8 cellular contexts compared by ENCODE assay signal in genomic region chrX:110992611-110993010, GRCh38.
DNase-seq lines count a peak whose midpoint lies in the region; ATAC-seq, FAIRE-seq and TF ChIP-seq lines count a peak whose summit lies in the region.

No MANE protein-coding gene starts in this region.

- peak; percentile 48 for TF ChIP-seq CTCF in A549 (IDR thresholded peaks at IDR 0.05)
- no peak for TF ChIP-seq CTCF in GM10248 (IDR thresholded peaks at IDR 0.05; ENCODE audit: control extremely low read depth, extremely low read depth, low read depth, missing control alignments)
- peak; percentile 47 for TF ChIP-seq CTCF in LNCAP (IDR thresholded peaks at IDR 0.05)

- peak; percentile 14 to 35; a peak in 1 of 5 replicates for TF ChIP-seq RAD21 in A549 (conservative IDR thresholded peaks at IDR 0.05 in 1 of 2, IDR thresholded peaks at IDR 0.05 in 1 of 2)

- H3K4me2 ChIP-seq in A549 = no peak overlapping the region

- CTCF ChIA-PET in A549 (lab: Yijun Ruan, JAX) = interaction anchor here (0.7 to 3.1 kb wide), 9 partner anchors 10 to 108 kb away, joined by 3 to 22 read pairs (median 4); partner anchors contain the start of gene PAK3
- CTCF ChIA-PET in GM10248 (lab: Yijun Ruan, JAX) = interaction anchor here (0.8 to 2.0 kb wide), 4 partner anchors 11 to 248 kb away, joined by 3 to 6 read pairs (median 3); no protein-coding TSS in a partner anchor

- no peak for TF ChIP-seq EP300 in A549 (IDR thresholded peaks at IDR 0.05)

- DNase-seq in A549 (ENCODE audit: low read depth in 1 of 2, low spot score in 1 of 2) (peak; percentile 10 to 21), GM10248 (ENCODE audit: extremely low spot score) (peak; percentile 13), iPS-NIHi11 (ENCODE audit: low spot score) (peak; percentile 46), urothelium cell line (ENCODE audit: low spot score) (peak; percentile 6)
- DNase-seq in activated CD4-positive, alpha-beta T cell treated with anti-CD3 and anti-CD28 coated beads, Interleukin-2, amount 50 U/mL, for 48 hours = peak; percentile 3 to 14

- POLR2A ChIA-PET in A549 (lab: Yijun Ruan, JAX) (no interaction called here), GM10248 (lab: Yijun Ruan, JAX) (no interaction called here)

- no peak overlapping the region for H3K27ac ChIP-seq in A549

- H3K4me3 ChIP-seq in A549 = no peak overlapping the region

- FAIRE-seq in A549 (lab: Jason Lieb, UNC) = peak; percentile 96
- FAIRE-seq in urothelium cell line (lab: Jason Lieb, UNC) = no peak

- peak; percentile 56 to 71; a peak in 4 of 6 replicates for ATAC-seq in A549
- no peak for ATAC-seq in GM21528 (IDR thresholded peaks at IDR 0.05; ENCODE audit: low FRiP score, unreplicated experiment)
- ATAC-seq in HG02623 (IDR thresholded peaks at IDR 0.05; ENCODE audit: unreplicated experiment) = no peak

- TF ChIP-seq POLR2A in A549 (IDR thresholded peaks at IDR 0.05; ENCODE audit: low read length) = no peak

- H3K4me1 ChIP-seq in A549 = no peaks in the 10 kb centered on the region

- no peaks in the 10 kb centered on the region for H3K9me3 ChIP-seq in A549

- WGBS in A549 (ENCODE audit: missing lambda C conversion rate) = 0% methylated on average over 8 of the region's 8 CpGs

TF ChIP-seq in A549, 52 proteins besides CTCF, POLR2A, EP300 and RAD21:
- TF ChIP-seq MAX (IDR thresholded peaks at IDR 0.05) (no peak), SMC3 (IDR thresholded peaks at IDR 0.05) (peak; percentile 39), HES2 (IDR thresholded peaks at IDR 0.05) (no peak), RNF2 (IDR thresholded peaks at IDR 0.05; ENCODE audit: borderline replicate concordance, low read depth) (no peak), NR3C1 (IDR thresholded peaks at IDR 0.05) (no peak)

Comparison
In these comparisons a context has a peak if more than half of its experiments do, and no peak if none do; other contexts are left out.
1. ATAC-seq: peak in A549 (2 of 2); none in GM21528 (single experiment) and HG02623 (single experiment).
2. Peak in every context shown above with its lines, with median percentiles within 50 percentile points of each other: DNase-seq.